8 cellular contexts compared by ENCODE assay signal in genomic region chr19:10604460-10604980, GRCh38. TPM values are rescaled to one million over a fixed set of nuclear protein-coding genes. Genes with fewer than 3 reads are reported as not detected.
DNase-seq lines count a peak whose midpoint lies in the region; FAIRE-seq and TF ChIP-seq lines count a peak whose summit lies in the region.

No MANE protein-coding gene starts in this region.

- H3K36me3 Mint-ChIP-seq in astrocyte (ENCODE audit: low read depth, unreplicated experiment) = no peaks in the 10 kb centered on the region

- H3K27ac ChIP-seq in astrocyte (ENCODE audit: low read depth, low read length) (no peak overlapping the region), mucosa of rectum (ENCODE audit: low read depth in 2 of 2, low read length in 2 of 2) (peak overlapping the region; percentile 54 to 89)

- DNase-seq in HT-29 (ENCODE audit: low spot score) (peak; percentile 56), astrocyte (ENCODE audit: low read depth) (no peak), posterior cingulate gyrus (no peak), posterior vena cava (ENCODE audit: low spot score) (no peak), mesenteric fat pad (ENCODE audit: low spot score) (no peak), HK-2 (ENCODE audit: unreplicated experiment) (no peak)

- H3K27me3 ChIP-seq in astrocyte (ENCODE audit: insufficient read depth, low read length) (peaks cover 5% of the 10 kb centered on the region), mucosa of rectum (ENCODE audit: control insufficient read depth in 2 of 2, insufficient read depth in 2 of 2, low read length in 2 of 2) (no peaks in the 10 kb centered on the region)

- peak overlapping the region; percentile 88; the same call in 1 of the 2 replicates for H3K4me3 ChIP-seq in GM08714 (ENCODE audit: low read length)
- no peak overlapping the region for H3K4me3 ChIP-seq in astrocyte (ENCODE audit: insufficient read depth, low read depth, low read length)
- peak overlapping the region in 1 of 2 donors; percentile 84 for H3K4me3 ChIP-seq in mucosa of rectum (ENCODE audit: low read length in 2 of 2)

- peaks cover 5% of the 10 kb centered on the region for H3K27me3 Mint-ChIP-seq in astrocyte (ENCODE audit: low read depth, unreplicated experiment)

- peaks cover 10% of the 10 kb centered on the region for H4K20me1 ChIP-seq in astrocyte (ENCODE audit: insufficient read depth, low read length)

- no peaks in the 10 kb centered on the region for H3K36me3 ChIP-seq in astrocyte (ENCODE audit: insufficient read depth, low read length)
- no peaks in the 10 kb centered on the region for H3K36me3 ChIP-seq in mucosa of rectum (ENCODE audit: control insufficient read depth in 2 of 2, insufficient read depth in 2 of 2, low read length in 2 of 2)

- H3K4me2 ChIP-seq in astrocyte (ENCODE audit: low read length) = peak overlapping the region; percentile 99

- no peak overlapping the region for H3K27ac Mint-ChIP-seq in astrocyte (ENCODE audit: unreplicated experiment)

- H3K9me3 ChIP-seq in astrocyte (ENCODE audit: insufficient read depth, low read depth, low read length) = no peaks in the 10 kb centered on the region
- no peaks in the 10 kb centered on the region for H3K9me3 ChIP-seq in mucosa of rectum (ENCODE audit: control insufficient read depth in 2 of 2, low read length in 2 of 2)

- H3K9me3 Mint-ChIP-seq in astrocyte (ENCODE audit: unreplicated experiment) = no peaks in the 10 kb centered on the region

- H3K4me1 ChIP-seq in astrocyte (ENCODE audit: insufficient read depth, low read length) (peaks cover 19% of the 10 kb centered on the region), mucosa of rectum (ENCODE audit: control insufficient read depth in 2 of 2, insufficient read depth in 2 of 2, low read length in 2 of 2) (peaks cover 13 to 23% of the 10 kb centered on the region in 2 donors)

- intact Hi-C loops in posterior cingulate gyrus (cut with DNase I) = no loop called here
- intact Hi-C loops in posterior vena cava (cut with DNase I) = no loop called here

- no peak for TF ChIP-seq CTCF in astrocyte (IDR thresholded peaks at IDR 0.05; ENCODE audit: insufficient read depth, low read depth, low read length)

- no peak for FAIRE-seq in astrocyte (lab: Jason Lieb, UNC)

- peaks cover 37% of the 10 kb centered on the region for H3K79me2 ChIP-seq in astrocyte (ENCODE audit: insufficient read depth, low read length)

- peaks cover 9% of the 10 kb centered on the region for H3K4me1 Mint-ChIP-seq in astrocyte (ENCODE audit: low read depth, unreplicated experiment)

- H3K9ac ChIP-seq in astrocyte (ENCODE audit: low read length) = no peak overlapping the region
- H3K9ac ChIP-seq in mucosa of rectum (ENCODE audit: low read depth in 1 of 2, low read length in 2 of 2) = peak overlapping the region in 1 of 2 donors; percentile 60

- no peak overlapping the region for H2AFZ ChIP-seq in astrocyte (ENCODE audit: low read depth, low read length)

- H3K4me3 Mint-ChIP-seq in astrocyte (ENCODE audit: unreplicated experiment) = peak overlapping the region; percentile 87

RNA-seq across cellular contexts. Expression of gene AP1M2, which starts 17.4 kb away (rescaled TPM):
- total RNA-seq in HT-29 (2014; rRNA removed; shearing (Covaris generic)) = 154 and 159 TPM in 2 replicates
- total RNA-seq in astrocyte = 1.7 and 4.5 TPM in 2 replicates
- not detected for total RNA-seq in posterior vena cava
- 3.2 TPM for total RNA-seq in mesenteric fat pad

RNA-seq across cellular contexts. Expression of gene SLC44A2, which starts 20.8 kb away (rescaled TPM):
- 48.5 and 80.6 TPM in 2 replicates for total RNA-seq in HT-29 (2014; rRNA removed; shearing (Covaris generic))
- 91.6 and 94.5 TPM in 2 replicates for total RNA-seq in astrocyte
- 100 to 1,000 TPM in 1 of 2 donors, 10 to 100 TPM in 1; 72.2 to 108 TPM for total RNA-seq in posterior vena cava
- total RNA-seq in mesenteric fat pad = 110 TPM

RNA-seq across cellular contexts. Expression of gene CDKN2D, which starts 35.7 kb away (rescaled TPM):
- total RNA-seq in HT-29 (2014; rRNA removed; shearing (Covaris generic)) = 21.1 and 23.0 TPM in 2 replicates
- 5.4 and 6.1 TPM in 2 replicates for total RNA-seq in astrocyte
- total RNA-seq in posterior vena cava = 10 to 100 TPM in 1 of 2 donors, 1 to 10 TPM in 1; 8.1 to 15.0 TPM
- 11.4 TPM for total RNA-seq in mesenteric fat pad

RNA-seq across cellular contexts. Expression of gene KRI1, which starts 38.7 kb away (rescaled TPM):
- total RNA-seq in HT-29 (2014; rRNA removed; shearing (Covaris generic)) = 38.3 and 68.1 TPM in 2 replicates
- total RNA-seq in astrocyte = 14.1 and 15.9 TPM in 2 replicates
- 10 to 100 TPM; 15.1 to 16.5 TPM for total RNA-seq in posterior vena cava
- total RNA-seq in mesenteric fat pad = 21.7 TPM

RNA-seq across cellular contexts. Expression of gene ILF3, which starts 49.6 kb away (rescaled TPM):
- total RNA-seq in HT-29 (2014; rRNA removed; shearing (Covaris generic)) = 170 and 198 TPM in 2 replicates
- 228 and 244 TPM in 2 replicates for total RNA-seq in astrocyte
- 100 to 1,000 TPM; 139 to 154 TPM for total RNA-seq in posterior vena cava
- total RNA-seq in mesenteric fat pad = 212 TPM

Comparison
In these comparisons a context has a peak if more than half of its experiments do, and no peak if none do; other contexts are left out.
1. RNA of gene AP1M2, which starts 17.4 kb away (total RNA-seq): 154 to 159 TPM in HT-29; 1.7 to 4.5 TPM in astrocyte, 3.2 TPM in mesenteric fat pad (single experiment) and not detected in posterior vena cava; every median in the first group is over 10 times any median in the second.